Comparison of ENCODE assay signal across 18 cellular contexts in the genomic region with DNA sequence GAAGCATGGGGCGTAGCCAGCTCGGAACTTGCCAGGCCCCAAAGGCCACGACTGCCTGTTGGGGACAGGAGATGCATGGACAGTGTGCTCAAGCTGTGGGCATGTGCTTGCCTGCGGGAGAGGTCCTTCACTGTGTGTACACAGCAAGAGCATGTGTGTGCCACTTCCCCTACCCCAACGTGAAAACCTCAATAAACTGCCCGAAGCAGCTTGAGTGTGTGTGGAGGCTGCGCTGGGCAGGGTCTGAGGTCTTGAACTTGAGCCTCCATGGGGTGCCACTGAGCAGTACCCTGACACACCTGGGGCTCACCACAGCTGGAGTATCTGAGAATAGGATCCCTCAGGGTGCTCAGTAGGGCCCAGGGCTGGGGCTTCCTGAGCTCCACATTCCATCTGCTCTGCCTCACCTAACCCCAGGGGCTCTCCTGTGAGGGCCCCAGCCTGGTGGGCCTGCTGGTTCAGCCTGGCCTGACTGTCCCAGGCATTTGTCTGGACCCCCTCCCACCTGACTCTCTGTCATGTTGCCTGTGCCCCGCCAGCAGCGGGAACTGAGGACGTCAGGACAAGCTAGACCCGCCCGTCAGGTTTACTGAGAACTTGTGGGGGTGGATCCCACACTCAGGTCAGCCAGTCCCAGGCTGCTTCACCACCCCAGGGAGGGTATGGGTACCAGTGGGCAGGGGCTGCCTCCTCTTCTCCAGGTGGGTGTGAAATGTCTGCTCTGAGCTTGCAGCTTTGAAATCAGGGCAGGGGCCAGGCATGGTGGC. TPM values are rescaled to one million over a fixed set of nuclear protein-coding genes. Genes with fewer than 3 reads are reported as not detected.
DNase-seq lines count a peak whose midpoint lies in the region; ATAC-seq and TF ChIP-seq lines count a peak whose summit lies in the region.
"Had no signal": no experiment of that assay in that cellular context is flagged by ENCODE, and none has a peak within 500 bp of the region (broad histone marks: within the 10 kb centered on the region; RNA-seq: fewer than 3 reads in every experiment).

No MANE protein-coding gene starts in this region.

- H3K27me3 ChIP-seq in breast epithelium (no peaks in the 10 kb centered on the region), lower lobe of right lung (ENCODE audit: low read depth) (peaks cover 4% of the 10 kb centered on the region)
- H3K27me3 ChIP-seq: uterus had no signal

- H3K27ac ChIP-seq in breast epithelium (peak overlapping the region; percentile 52 to 78), lower lobe of right lung (peak overlapping the region; percentile 41)
- H3K27ac ChIP-seq: uterus had no signal

- no peak overlapping the region for H3K27ac Mint-ChIP-seq in MCF 10A (ENCODE audit: low read depth, unreplicated experiment)
- peak overlapping the region; percentile 71; the same call in 1 of the 2 replicates for H3K27ac Mint-ChIP-seq in WTC11
- H3K27ac Mint-ChIP-seq: activated naive CD4-positive, alpha-beta T cell treated with anti-CD3 and anti-CD28 coated beads for 36 hours; natural killer cell treated with Interleukin-12 subunit alpha and Interleukin-12 subunit beta and Interleukin-15 and Interleukin-18, amount 100 ng/mL, for 72 hours had no signal

- H3K4me3 Mint-ChIP-seq in MCF 10A (ENCODE audit: unreplicated experiment) (no peak overlapping the region), WTC11 (no peak overlapping the region)
- H3K4me3 Mint-ChIP-seq: activated naive CD4-positive, alpha-beta T cell treated with anti-CD3 and anti-CD28 coated beads for 36 hours; natural killer cell treated with Interleukin-12 subunit alpha and Interleukin-12 subunit beta and Interleukin-15 and Interleukin-18, amount 100 ng/mL, for 72 hours had no signal

- H3K9me3 ChIP-seq in breast epithelium (no peaks in the 10 kb centered on the region), lower lobe of right lung (no peaks in the 10 kb centered on the region)
- H3K9me3 ChIP-seq: uterus had no signal

- H3K4me3 ChIP-seq in breast epithelium = no peak overlapping the region
- H3K4me3 ChIP-seq in lower lobe of right lung = no peak overlapping the region
- H3K4me3 ChIP-seq: uterus had no signal

- H3K36me3 Mint-ChIP-seq in MCF 10A (ENCODE audit: insufficient read depth, unreplicated experiment) (peaks cover 18% of the 10 kb centered on the region), WTC11 (0 out of 2 replicates have a peak, but pooled peaks cover 3% of the 10 kb centered on the region)
- H3K36me3 Mint-ChIP-seq: natural killer cell treated with Interleukin-12 subunit alpha and Interleukin-12 subunit beta and Interleukin-15 and Interleukin-18, amount 100 ng/mL, for 72 hours had no signal

- POLR2A ChIA-PET in MCF 10A (lab: Yijun Ruan, JAX) = interaction anchor here (0.6 to 1.9 kb wide), 7 partner anchors 9 to 327 kb away, joined by 3 to 8 read pairs (median 4); a partner anchor contains a TSS
- POLR2A ChIA-PET in WTC11 (lab: Charles Lee) = no interaction called here

- no TSS peak for BruUV-seq in MCF 10A (replicated peaks; lab: Mats Ljungman, UMichigan)

- TF ChIP-seq POLR2A in breast epithelium (IDR thresholded peaks at IDR 0.05) = no peak

- no peaks in the 10 kb centered on the region for H3K36me3 ChIP-seq in breast epithelium
- peaks cover 7% of the 10 kb centered on the region for H3K36me3 ChIP-seq in lower lobe of right lung
- H3K36me3 ChIP-seq: uterus had no signal

- H3K4me1 ChIP-seq in breast epithelium (peaks cover 0 to 4% of the 10 kb centered on the region in 2 donors), lower lobe of right lung (peaks cover 52% of the 10 kb centered on the region)

- H3K9me3 Mint-ChIP-seq in MCF 10A (ENCODE audit: unreplicated experiment) = no peaks in the 10 kb centered on the region
- no peaks in the 10 kb centered on the region for H3K9me3 Mint-ChIP-seq in WTC11
- H3K9me3 Mint-ChIP-seq: activated naive CD4-positive, alpha-beta T cell treated with anti-CD3 and anti-CD28 coated beads for 36 hours; natural killer cell treated with Interleukin-12 subunit alpha and Interleukin-12 subunit beta and Interleukin-15 and Interleukin-18, amount 100 ng/mL, for 72 hours had no signal

- intact Hi-C loops in breast epithelium (cut with DNase I; ENCODE audit: low total_unique reads) (loop anchor here (10.0 kb wide), 1 partner anchor 211 kb away; a partner anchor contains a TSS), MCF 10A (cut with micrococcal nuclease) (loop anchor here (10.0 kb wide), 2 partner anchors 51 to 161 kb away; a partner anchor contains a TSS), lower lobe of right lung (cut with DNase I) (no loop called here)

- TF ChIP-seq CTCF in breast epithelium (IDR thresholded peaks at IDR 0.05) (no peak), MCF 10A (IDR thresholded peaks at IDR 0.05; ENCODE audit: unreplicated experiment) (no peak), WTC11 (IDR thresholded peaks at IDR 0.05) (no peak), lower lobe of right lung (IDR thresholded peaks at IDR 0.05) (no peak)

- ATAC-seq in WTC11 (no peak), lower lobe of right lung (no peak)
- ATAC-seq: natural killer cell treated with Interleukin-12 subunit alpha and Interleukin-12 subunit beta and Interleukin-15 and Interleukin-18, amount 100 ng/mL, for 72 hours had no signal

- H3K4me1 Mint-ChIP-seq in MCF 10A (ENCODE audit: insufficient read depth, unreplicated experiment) (peaks cover 13% of the 10 kb centered on the region), WTC11 (peaks cover 34% of the 10 kb centered on the region)

- DNase-seq in breast epithelium (ENCODE audit: low spot score in 2 of 2) (peak; percentile 48 to 71), MCF 10A (ENCODE audit: unreplicated experiment) (no peak), WTC11 (ENCODE audit: low spot score) (no peak), lower lobe of right lung (no peak), NCI-H69 (lab: John Stamatoyannopoulos, UW) (no peak), iPS-NIHi11 (ENCODE audit: low spot score) (no peak), NCI-H2081 treated with DMSO at 0.1 percent for 48 hours (lab: John Stamatoyannopoulos, UW) (no peak), HPDE6-E6E7 (ENCODE audit: extremely low spot score) (no peak)
- DNase-seq: activated CD4-positive, alpha-beta T cell treated with anti-CD3 and anti-CD28 coated beads for 4 hours; activated CD8-positive, alpha-beta memory T cell treated with anti-CD3 and anti-CD28 coated beads, Interleukin-2, amount 50 U/mL, for 48 hours; activated naive CD4-positive, alpha-beta T cell treated with anti-CD3 and anti-CD28 coated beads for 36 hours; glutamatergic neuron; NCI-H1930; NCI-H510A; stimulated activated naive CD4-positive, alpha-beta T cell treated with Interleukin-2 at 50 U/mL for 16 hours; T-helper 9 cell; uterus had no signal

- H3K27me3 Mint-ChIP-seq in MCF 10A (ENCODE audit: insufficient read depth, unreplicated experiment) = no peaks in the 10 kb centered on the region
- H3K27me3 Mint-ChIP-seq in WTC11 (ENCODE audit: low read depth) = peaks cover 7% of the 10 kb centered on the region
- H3K27me3 Mint-ChIP-seq: natural killer cell treated with Interleukin-12 subunit alpha and Interleukin-12 subunit beta and Interleukin-15 and Interleukin-18, amount 100 ng/mL, for 72 hours had no signal

- CTCF ChIA-PET in MCF 10A (lab: Yijun Ruan, JAX) = interaction anchor here (0.6 to 1.6 kb wide), 5 partner anchors 9 to 115 kb away, joined by 3 to 5 read pairs (median 4); no protein-coding TSS in a partner anchor
- CTCF ChIA-PET in WTC11 (lab: Charles Lee) = interaction anchor here (1.3 to 5.8 kb wide), 2 partner anchors 10 to 115 kb away, joined by 4 to 32 read pairs; no protein-coding TSS in a partner anchor

TF ChIP-seq in WTC11, 78 proteins besides CTCF, POLR2A, EP300 and RAD21:
- TF ChIP-seq ZNF423 (CRISPR knock-in tag; IDR thresholded peaks at IDR 0.05) (0 out of 2 replicates have a peak, but pooled peaks have one; percentile 6), SP1 (CRISPR knock-in tag; conservative IDR thresholded peaks at IDR 0.05) (no peak)

RNA-seq across cellular contexts. Expression of a gene that starts 3.2 kb away (rescaled TPM):
- total RNA-seq in breast epithelium (10 to 100 TPM in 2 of 3 donors, 1 to 10 TPM in 1; 7.5 to 58.5 (median 33.1) TPM), MCF 10A (2022) (11.4 and 13.3 TPM in 2 replicates), WTC11 (2021) (30.6 to 39.7 TPM (median 32.5 TPM) in 3 replicates), lower lobe of right lung (71.5 TPM)

RNA-seq across cellular contexts. Expression of a gene that starts 3.5 kb away (rescaled TPM):
- total RNA-seq in breast epithelium (1 to 10 TPM; 2.6 to 6.1 (median 5.2) TPM), MCF 10A (2022) (6.1 and 8.0 TPM in 2 replicates), WTC11 (2021) (4.0 to 6.0 TPM (median 5.9 TPM) in 3 replicates), lower lobe of right lung (6.0 TPM)

RNA-seq across cellular contexts. Expression of a gene that starts 12.3 kb away (rescaled TPM):
- 10 to 100 TPM; 18.6 to 22.1 (median 21.3) TPM for total RNA-seq in breast epithelium
- total RNA-seq in MCF 10A (2022) = 29.9 and 31.8 TPM in 2 replicates
- total RNA-seq in WTC11 (2021) = 39.4 to 46.9 TPM (median 40.1 TPM) in 3 replicates
- 31.5 TPM for total RNA-seq in lower lobe of right lung

RNA-seq across cellular contexts. Expression of a gene that starts 26.7 kb away (rescaled TPM):
- 1 to 10 TPM in 2 of 3 donors, under 1 TPM in 1; 0.16 to 1.6 (median 1.3) TPM for total RNA-seq in breast epithelium
- total RNA-seq in MCF 10A (2022) = 0.54 and 0.75 TPM in 2 replicates
- 2.3 to 3.4 TPM (median 2.5 TPM) in 3 replicates for total RNA-seq in WTC11 (2021)
- total RNA-seq in lower lobe of right lung = 7.6 TPM

RNA-seq across cellular contexts. Expression of a gene that starts 28.6 kb away (rescaled TPM):
- total RNA-seq in breast epithelium (10 to 100 TPM; 33.2 to 50.1 (median 33.4) TPM), MCF 10A (2022) (115 and 123 TPM in 2 replicates), WTC11 (2021) (42.9 to 62.4 TPM (median 48.3 TPM) in 3 replicates), lower lobe of right lung (36.3 TPM)

Comparison
In these comparisons a context has a peak if more than half of its experiments do, and no peak if none do; other contexts are left out.
1. DNase-seq: peak in breast epithelium (2 of 2); none in MCF 10A (single experiment), WTC11 (single experiment), lower lobe of right lung (single experiment), NCI-H69 (single experiment), iPS-NIHi11 (single experiment), NCI-H2081 treated with DMSO at 0.1 percent for 48 hours (single experiment) and HPDE6-E6E7 (single experiment).